8 cellular contexts compared by ENCODE assay signal in genomic region chr2:96207073-96207777, GRCh38. TPM values are rescaled to one million over a fixed set of nuclear protein-coding genes. Genes with fewer than 3 reads are reported as not detected.
DNase-seq lines count a peak whose midpoint lies in the region; ATAC-seq and TF ChIP-seq lines count a peak whose summit lies in the region.

No MANE protein-coding gene starts in this region.

- no peaks in the 10 kb centered on the region for H3K9me3 ChIP-seq in left ventricle myocardium inferior (replicated peaks)
- H3K9me3 ChIP-seq in vagina = no peaks in the 10 kb centered on the region

- H3K36me3 Mint-ChIP-seq in brain = peaks cover 32% of the 10 kb centered on the region
- H3K36me3 Mint-ChIP-seq in memory B cell = peaks cover 8% of the 10 kb centered on the region

- H3K9me3 Mint-ChIP-seq in brain (no peaks in the 10 kb centered on the region), memory B cell (no peaks in the 10 kb centered on the region)

- H3K27me3 Mint-ChIP-seq in brain = no peaks in the 10 kb centered on the region
- no peaks in the 10 kb centered on the region for H3K27me3 Mint-ChIP-seq in memory B cell

- H3K27ac ChIP-seq in left ventricle myocardium inferior (replicated peaks) (peak overlapping the region; percentile 99), vagina (peak overlapping the region; percentile 93)

- H3K4me1 ChIP-seq in left ventricle myocardium inferior = peaks cover 75% of the 10 kb centered on the region
- peaks cover 67% of the 10 kb centered on the region for H3K4me1 ChIP-seq in vagina

- H3K27me3 ChIP-seq in left ventricle myocardium inferior (ENCODE audit: low read depth) (no peaks in the 10 kb centered on the region), vagina (no peaks in the 10 kb centered on the region)

- no peak for TF ChIP-seq CTCF in left ventricle myocardium inferior (IDR thresholded peaks at IDR 0.05; ENCODE audit: borderline replicate concordance)
- no peak for TF ChIP-seq CTCF in brain (conservative IDR thresholded peaks at IDR 0.05)
- TF ChIP-seq CTCF in vagina (IDR thresholded peaks at IDR 0.05) = no peak

- intact Hi-C loops in left ventricle myocardium inferior (cut with micrococcal nuclease) (no loop called here), left ventricle myocardium superior (cut with micrococcal nuclease) (loop anchor here (5.0 kb wide), 1 partner anchor 50 kb away; no protein-coding TSS in a partner anchor), vagina (cut with DNase I) (loop anchor here (5.0 kb wide), 1 partner anchor 55 kb away; no protein-coding TSS in a partner anchor)

- H3K4me3 Mint-ChIP-seq in brain (peak overlapping the region; percentile 96 to 99 (median 98)), memory B cell (peak overlapping the region; percentile 93)

- H3K36me3 ChIP-seq in left ventricle myocardium inferior (no peaks in the 10 kb centered on the region), vagina (no peaks in the 10 kb centered on the region)

- H3K4me1 Mint-ChIP-seq in brain (peaks cover 75% of the 10 kb centered on the region), memory B cell (peaks cover 46% of the 10 kb centered on the region)

- DNase-seq in left ventricle myocardium inferior (no peak), left ventricle myocardium superior (no peak), memory B cell (ENCODE audit: low spot score in 2 of 2) (no peak), vagina (ENCODE audit: extremely low spot score in 2 of 2) (no peak), hippocampal formation (lab: John Stamatoyannopoulos, UW) (no peak), NCI-H82 treated with DMSO at 0.1 percent for 48 hours (lab: John Stamatoyannopoulos, UW; ENCODE audit: unreplicated experiment) (no peak), NCI-H146 treated with DMSO at 0.1 percent for 48 hours (lab: John Stamatoyannopoulos, UW; ENCODE audit: unreplicated experiment) (no peak)

- ATAC-seq in left ventricle myocardium superior = no peak
- no peak for ATAC-seq in memory B cell (ENCODE audit: low read depth)

- TF ChIP-seq POLR2A in vagina (IDR thresholded peaks at IDR 0.05) = no peak

- peak overlapping the region; percentile 92 to 98 (median 94) for H3K27ac Mint-ChIP-seq in brain
- peak overlapping the region; percentile 91 for H3K27ac Mint-ChIP-seq in memory B cell

- peak overlapping the region; percentile 85 for H3K4me3 ChIP-seq in left ventricle myocardium inferior
- peak overlapping the region; percentile 83 to 88 for H3K4me3 ChIP-seq in vagina

RNA-seq across cellular contexts. Expression of gene STARD7, which starts 1.4 kb away (rescaled TPM):
- 174 TPM for total RNA-seq in left ventricle myocardium inferior
- 214 TPM for total RNA-seq in left ventricle myocardium superior
- polyA plus RNA-seq in brain (ENCODE audit: insufficient read depth, low read depth, low replicate concordance) = 83.6 TPM
- total RNA-seq in vagina = 69.5 TPM

RNA-seq across cellular contexts. Expression of gene TMEM127, which starts 58.6 kb away (rescaled TPM):
- total RNA-seq in left ventricle myocardium inferior = 85.7 TPM
- 71.2 TPM for total RNA-seq in left ventricle myocardium superior
- 52.5 TPM for polyA plus RNA-seq in brain (ENCODE audit: insufficient read depth, low read depth, low replicate concordance)
- 40.0 TPM for total RNA-seq in vagina

RNA-seq across cellular contexts. Expression of gene CIAO1, which starts 58.8 kb away (rescaled TPM):
- total RNA-seq in left ventricle myocardium inferior (68.6 TPM), left ventricle myocardium superior (63.1 TPM), vagina (92.6 TPM)
- polyA plus RNA-seq in brain (ENCODE audit: insufficient read depth, low read depth, low replicate concordance) = 58.6 TPM
